In genomic region chr1:161140755-161141400, GRCh38 we compare ENCODE assay signal across 7 cellular contexts.
"Had no signal": no experiment of that assay in that cellular context is flagged by ENCODE, and none has a peak within 500 bp of the region (broad histone marks: within the 10 kb centered on the region; RNA-seq: fewer than 3 reads in every experiment).

No MANE protein-coding gene starts in this region.

- H3K27ac ChIP-seq: HL-60 had no signal

- H3K4me3 ChIP-seq: GM23338, HAP-1 had no signal

- FAIRE-seq: H1, H54, HepG2 had no signal

- H3K4me1 ChIP-seq: HAP-1 had no signal

- H2AFZ ChIP-seq: GM23338 had no signal

- ATAC-seq: GM23338, HepG2 had no signal

- DNase-seq: KG1 had no signal

- H3K36me3 ChIP-seq: HAP-1 had no signal

- H3K4me2 ChIP-seq: GM23338 had no signal

- H3K9me3 ChIP-seq: HAP-1 had no signal
